ENCODE assay signal across 17 cellular contexts in the genomic region with DNA sequence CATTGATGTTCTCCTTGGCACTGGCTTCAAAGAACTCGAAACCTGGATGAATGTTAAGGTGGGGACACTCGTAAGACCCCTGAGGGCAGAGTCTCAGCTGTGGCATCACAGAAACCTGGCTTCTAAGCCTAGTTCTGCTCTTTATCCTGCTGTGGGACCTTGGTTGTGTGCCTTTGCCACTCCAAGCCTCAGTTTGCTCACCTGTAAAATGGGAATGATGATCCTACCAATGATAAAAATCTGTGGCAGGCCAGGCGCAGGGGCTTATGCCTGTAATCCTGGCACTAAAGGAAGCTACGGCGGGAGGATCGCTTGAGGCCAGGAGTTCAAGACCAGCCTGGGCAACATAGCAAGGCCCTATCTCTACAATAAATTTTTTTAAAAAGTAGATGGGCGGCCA. TPM values are rescaled to one million over a fixed set of nuclear protein-coding genes. Genes with fewer than 3 reads are reported as not detected.
A peak's percentile ranks its signal among the peaks of the same experiment; 100 is the strongest.
DNase-seq lines count a peak whose midpoint lies in the region; ATAC-seq and TF ChIP-seq lines count a peak whose summit lies in the region.
"Had no signal": no experiment of that assay in that cellular context is flagged by ENCODE, and none has a peak within 500 bp of the region (broad histone marks: within the 10 kb centered on the region; RNA-seq: fewer than 3 reads in every experiment).

No MANE protein-coding gene starts in this region.

- no peak overlapping the region for H4K8ac ChIP-seq in H9 (replicated peaks; ENCODE audit: insufficient read length, low read depth, low read length)

- H3K36me3 ChIP-seq in HEK293 (ENCODE audit: control insufficient read depth in 2 of 2, insufficient read depth in 1 of 2, low read length in 2 of 2) (peaks cover 0 to 6% of the 10 kb centered on the region in 2 experiments; a peak in 2 of 3 replicates), esophagus muscularis mucosa (peaks cover 4 to 58% (median 52%) of the 10 kb centered on the region in 4 donors), vagina (peaks cover 0 to 40% of the 10 kb centered on the region in 2 donors), body of pancreas (replicated peaks in 1 of 2; ENCODE audit: insufficient read depth in 1 of 2, low read depth in 2 of 2) (peaks cover 0 to 24% of the 10 kb centered on the region in 2 donors)
- H3K36me3 ChIP-seq: HAP-1, SJCRH30 had no signal

- H3K4me3 Mint-ChIP-seq in activated naive CD8-positive, alpha-beta T cell treated with anti-CD3 and anti-CD28 coated beads, Interleukin-2, amount 10 ng/mL, durations not matched to agents 7 days and 5 days = no peak overlapping the region
- no peak overlapping the region for H3K4me3 Mint-ChIP-seq in activated naive CD8-positive, alpha-beta T cell treated with anti-CD3 and anti-CD28 coated beads for 36 hours
- no peak overlapping the region for H3K4me3 Mint-ChIP-seq in H9
- H3K4me3 Mint-ChIP-seq: CD8-positive, alpha-beta memory T cell had no signal

- no peak overlapping the region for H2BK120ac ChIP-seq in H9 (ENCODE audit: low read depth, low read length, poor library complexity, severe bottlenecking)

- H3K9me3 Mint-ChIP-seq in activated naive CD8-positive, alpha-beta T cell treated with anti-CD3 and anti-CD28 coated beads, Interleukin-2, amount 10 ng/mL, durations not matched to agents 7 days and 5 days = no peaks in the 10 kb centered on the region
- H3K9me3 Mint-ChIP-seq in activated naive CD8-positive, alpha-beta T cell treated with anti-CD3 and anti-CD28 coated beads for 36 hours = no peaks in the 10 kb centered on the region
- H3K9me3 Mint-ChIP-seq in H9 = no peaks in the 10 kb centered on the region
- H3K9me3 Mint-ChIP-seq: CD8-positive, alpha-beta memory T cell had no signal

- H2BK20ac ChIP-seq in H9 (ENCODE audit: low read depth, low read length, poor library complexity, severe bottlenecking) = no peak overlapping the region

- H3K79me1 ChIP-seq in H9 (ENCODE audit: insufficient read depth, low read depth, low read length, poor library complexity, severe bottlenecking) = no peaks in the 10 kb centered on the region

- no peak overlapping the region for H3K23ac ChIP-seq in H9 (ENCODE audit: insufficient read length, low read depth, low read length)

- intact Hi-C loops in esophagus muscularis mucosa (cut with DNase I) (no loop called here), vagina (cut with DNase I) (no loop called here), body of pancreas (cut with DNase I) (no loop called here)

- H4K5ac ChIP-seq in H9 (ENCODE audit: insufficient read length, low read depth, low read length) = no peak overlapping the region

- H3K9ac ChIP-seq in H9 (ENCODE audit: extremely low read depth, insufficient read length, low read length) = no peak overlapping the region

- no peak overlapping the region for H2BK12ac ChIP-seq in H9 (ENCODE audit: insufficient read length, low read depth, low read length)

- no peaks in the 10 kb centered on the region for H3K27me3 Mint-ChIP-seq in activated naive CD8-positive, alpha-beta T cell treated with anti-CD3 and anti-CD28 coated beads, Interleukin-2, amount 10 ng/mL, durations not matched to agents 7 days and 5 days
- H3K27me3 Mint-ChIP-seq in activated naive CD8-positive, alpha-beta T cell treated with anti-CD3 and anti-CD28 coated beads for 36 hours = peaks cover 17% of the 10 kb centered on the region
- peaks cover 2% of the 10 kb centered on the region; the same call in 1 of the 2 replicates for H3K27me3 Mint-ChIP-seq in H9 (ENCODE audit: low read depth)

- no peaks in the 10 kb centered on the region for H4K20me1 ChIP-seq in H9 (ENCODE audit: control insufficient read depth, insufficient read depth, insufficient read length)

- H2BK15ac ChIP-seq in H9 (ENCODE audit: low read depth, low read length) = no peak overlapping the region

- H3K23me2 ChIP-seq in H9 (ENCODE audit: insufficient read length, low read depth, low read length, poor library complexity, severe bottlenecking) = no peaks in the 10 kb centered on the region

- H3K14ac ChIP-seq in H9 (ENCODE audit: insufficient read depth, low read length) = no peak overlapping the region

- no peak for TF ChIP-seq EP300 in esophagus muscularis mucosa (IDR thresholded peaks at IDR 0.05)

- peaks cover 20% of the 10 kb centered on the region for H3K4me1 ChIP-seq in HEK293 (ENCODE audit: control insufficient read depth, insufficient read depth, low read length)
- peaks cover 18 to 40% (median 36%) of the 10 kb centered on the region in 4 donors for H3K4me1 ChIP-seq in esophagus muscularis mucosa
- peaks cover 26% of the 10 kb centered on the region for H3K4me1 ChIP-seq in vagina
- H3K4me1 ChIP-seq in H9 (ENCODE audit: insufficient read depth, low read length) = no peaks in the 10 kb centered on the region
- peaks cover 28% of the 10 kb centered on the region for H3K4me1 ChIP-seq in body of pancreas

- H3K4me1 Mint-ChIP-seq in activated naive CD8-positive, alpha-beta T cell treated with anti-CD3 and anti-CD28 coated beads, Interleukin-2, amount 10 ng/mL, durations not matched to agents 7 days and 5 days = peaks cover 30% of the 10 kb centered on the region
- H3K4me1 Mint-ChIP-seq in activated naive CD8-positive, alpha-beta T cell treated with anti-CD3 and anti-CD28 coated beads for 36 hours = peaks cover 19% of the 10 kb centered on the region
- H3K4me1 Mint-ChIP-seq in H9 = peaks cover 6 to 11% of the 10 kb centered on the region in 2 experiments

- H3K27me3 ChIP-seq in esophagus muscularis mucosa (no peaks in the 10 kb centered on the region), vagina (no peaks in the 10 kb centered on the region), H9 (ENCODE audit: insufficient read depth, low read length) (no peaks in the 10 kb centered on the region), body of pancreas (no peaks in the 10 kb centered on the region)
- H3K27me3 ChIP-seq: SJCRH30 had no signal

- H3K56ac ChIP-seq in H9 (ENCODE audit: insufficient read length, low read depth, low read length) = no peak overlapping the region

- peaks cover 9% of the 10 kb centered on the region for H3K36me3 Mint-ChIP-seq in activated naive CD8-positive, alpha-beta T cell treated with anti-CD3 and anti-CD28 coated beads, Interleukin-2, amount 10 ng/mL, durations not matched to agents 7 days and 5 days
- H3K36me3 Mint-ChIP-seq in activated naive CD8-positive, alpha-beta T cell treated with anti-CD3 and anti-CD28 coated beads for 36 hours = no peaks in the 10 kb centered on the region
- peaks cover 0 to 15% (median 13%) of the 10 kb centered on the region in 3 experiments; a peak in 4 of 7 replicates for H3K36me3 Mint-ChIP-seq in H9 (ENCODE audit: insufficient read depth in 1 of 3, low read depth in 3 of 3)

- ATAC-seq in activated naive CD8-positive, alpha-beta T cell treated with anti-CD3 and anti-CD28 coated beads, Interleukin-2, amount 10 ng/mL, durations not matched to agents 7 days and 5 days (ENCODE audit: low read depth) = no peak
- no peak for ATAC-seq in body of pancreas

- H3K27ac ChIP-seq in HEK293 (ENCODE audit: extremely low read depth, low read depth, low read length) = no peak overlapping the region
- H3K27ac ChIP-seq in esophagus muscularis mucosa (replicated peaks in 1 of 4) = peak overlapping the region; percentile 78 to 81 (median 81)
- H3K27ac ChIP-seq in vagina = peak overlapping the region; percentile 84
- H3K27ac ChIP-seq in H9 (ENCODE audit: insufficient read length, low read depth, low read length) = no peak overlapping the region
- H3K27ac ChIP-seq in body of pancreas = no peak overlapping the region
- H3K27ac ChIP-seq: SJCRH30 had no signal

- peak overlapping the region; percentile 61 for H3K27ac Mint-ChIP-seq in activated naive CD8-positive, alpha-beta T cell treated with anti-CD3 and anti-CD28 coated beads, Interleukin-2, amount 10 ng/mL, durations not matched to agents 7 days and 5 days
- no peak overlapping the region for H3K27ac Mint-ChIP-seq in activated naive CD8-positive, alpha-beta T cell treated with anti-CD3 and anti-CD28 coated beads for 36 hours
- no peak overlapping the region for H3K27ac Mint-ChIP-seq in H9

- H3K4me2 ChIP-seq in H9 (ENCODE audit: insufficient read depth, insufficient read length, low read length) = no peak overlapping the region

- no peak overlapping the region for H2BK5ac ChIP-seq in H9 (ENCODE audit: insufficient read length, low read length)

- no peak overlapping the region for H2AFZ ChIP-seq in H9 (ENCODE audit: low read length)

- CTCF ChIA-PET in HEK293 (lab: Yijun Ruan, JAX) = interaction anchor here (0.9 to 1.9 kb wide), 2 partner anchors 12 to 32 kb away, joined by 3 to 4 read pairs; no protein-coding TSS in a partner anchor

- no peak overlapping the region for H3T11ph ChIP-seq in H9 (ENCODE audit: low read length)

- H2AK5ac ChIP-seq in H9 (ENCODE audit: insufficient read length, low read length) = no peak overlapping the region

- no peaks in the 10 kb centered on the region for H3K79me2 ChIP-seq in H9 (ENCODE audit: insufficient read depth, low read length)

- TF ChIP-seq CTCF in HEK293 (tag by site-specific recombination; IDR thresholded peaks at IDR 0.05) (no peak), esophagus muscularis mucosa (IDR thresholded peaks at IDR 0.05) (no peak), vagina (IDR thresholded peaks at IDR 0.05) (no peak), H9 (conservative IDR thresholded peaks at IDR 0.05) (no peak), body of pancreas (IDR thresholded peaks at IDR 0.05) (no peak)

- no peak overlapping the region for H3K4me3 ChIP-seq in HEK293 (ENCODE audit: low read depth, low read length)
- no peak overlapping the region for H3K4me3 ChIP-seq in esophagus muscularis mucosa
- H3K4me3 ChIP-seq in vagina = no peak overlapping the region
- H3K4me3 ChIP-seq in body of pancreas = no peak overlapping the region
- H3K4me3 ChIP-seq: HAP-1, SJCRH30 had no signal

- no peak for DNase-seq in activated naive CD8-positive, alpha-beta T cell treated with anti-CD3 and anti-CD28 coated beads, Interleukin-2, amount 10 ng/mL, durations not matched to agents 7 days and 5 days
- DNase-seq in activated naive CD8-positive, alpha-beta T cell treated with anti-CD3 and anti-CD28 coated beads for 36 hours = no peak
- DNase-seq in esophagus muscularis mucosa (ENCODE audit: extremely low spot score) (no peak), vagina (ENCODE audit: extremely low spot score in 2 of 2) (no peak), H9 (no peak), body of pancreas (no peak)
- DNase-seq: AML-193; CD8-positive, alpha-beta memory T cell; NCI-H1048; NCI-H226; NCI-H526 treated with DMSO at 0.1 percent for 48 hours; RPMI8226; SJCRH30 had no signal

- H3K4ac ChIP-seq in H9 (ENCODE audit: low read depth, low read length) = no peak overlapping the region

- H3K18ac ChIP-seq in H9 (ENCODE audit: insufficient read length, low read depth, low read length) = no peak overlapping the region

- no peak for TF ChIP-seq POLR2A in esophagus muscularis mucosa (IDR thresholded peaks at IDR 0.05; ENCODE audit: low read depth)
- TF ChIP-seq POLR2A in vagina (IDR thresholded peaks at IDR 0.05) = no peak
- no peak for TF ChIP-seq POLR2A in body of pancreas (IDR thresholded peaks at IDR 0.05)

- POLR2A ChIA-PET in activated naive CD8-positive, alpha-beta T cell treated with anti-CD3 and anti-CD28 coated beads, Interleukin-2, amount 10 ng/mL, durations not matched to agents 7 days and 5 days (lab: Charles Lee) = interaction anchor here (1.3 to 4.1 kb wide), 3 partner anchors 11 to 49 kb away, joined by 3 to 34 read pairs (median 13); partner anchors contain the start of genes CCDC159, SWSAP1 and TMEM205
- POLR2A ChIA-PET in HEK293 (lab: Yijun Ruan, JAX) = interaction anchor here (2.2 to 4.1 kb wide), 2 partner anchors 14 to 49 kb away, joined by 9 to 14 read pairs; partner anchors contain the start of genes RAB3D and SWSAP1

- H4K91ac ChIP-seq in H9 (ENCODE audit: insufficient read length, low read depth, low read length) = no peak overlapping the region

- WGBS in esophagus muscularis mucosa = 95% methylated on average over 7 of the region's 7 CpGs
- WGBS in H9 (ENCODE audit: extremely low coverage, insufficient read length, low lambda C conversion rate) = no CpG with 5 or more reads among the region's 7 CpGs
- 92 to 97% methylated on average over 7 of the region's 7 CpGs for WGBS in body of pancreas, 2 donors

- H3K9me3 ChIP-seq in HEK293 (ENCODE audit: control insufficient read depth, insufficient read depth, low read depth, low read length) (no peaks in the 10 kb centered on the region), esophagus muscularis mucosa (no peaks in the 10 kb centered on the region), vagina (no peaks in the 10 kb centered on the region), H9 (ENCODE audit: control insufficient read depth, low read depth, low read length) (no peaks in the 10 kb centered on the region), body of pancreas (no peaks in the 10 kb centered on the region)
- H3K9me3 ChIP-seq: HAP-1, SJCRH30 had no signal

RNA-seq across cellular contexts. Expression of gene RAB3D, which starts 13.9 kb away (rescaled TPM):
- 10 to 100 TPM; 10.1 to 11.8 TPM for total RNA-seq in activated naive CD8-positive, alpha-beta T cell treated with anti-CD3 and anti-CD28 coated beads, Interleukin-2, amount 10 ng/mL, durations not matched to agents 7 days and 5 days
- 1 to 10 TPM; 3.2 to 4.2 TPM for total RNA-seq in activated naive CD8-positive, alpha-beta T cell treated with anti-CD3 and anti-CD28 coated beads for 36 hours
- 10 to 100 TPM; 15.1 to 40.3 (median 27.9) TPM for total RNA-seq in esophagus muscularis mucosa
- total RNA-seq in vagina = 33.9 TPM
- 29.4 and 32.8 TPM in 2 replicates for total RNA-seq in H9 (2021)
- 10 to 100 TPM; 47.1 to 51.6 TPM for total RNA-seq in body of pancreas

RNA-seq across cellular contexts. Expression of gene TMEM205, which starts 20.5 kb away (rescaled TPM):
- total RNA-seq in activated naive CD8-positive, alpha-beta T cell treated with anti-CD3 and anti-CD28 coated beads, Interleukin-2, amount 10 ng/mL, durations not matched to agents 7 days and 5 days = 10 to 100 TPM; 29.4 to 35.2 TPM
- 10 to 100 TPM; 20.1 to 22.5 TPM for total RNA-seq in activated naive CD8-positive, alpha-beta T cell treated with anti-CD3 and anti-CD28 coated beads for 36 hours
- total RNA-seq in esophagus muscularis mucosa (100 to 1,000 TPM; 197 to 241 (median 206) TPM), vagina (173 TPM), H9 (2021) (69.7 and 73.1 TPM in 2 replicates), body of pancreas (100 to 1,000 TPM; 176 to 197 TPM)

RNA-seq across cellular contexts. Expression of gene CCDC159, which starts 20.8 kb away (rescaled TPM):
- total RNA-seq in activated naive CD8-positive, alpha-beta T cell treated with anti-CD3 and anti-CD28 coated beads, Interleukin-2, amount 10 ng/mL, durations not matched to agents 7 days and 5 days = 10 to 100 TPM; 36.2 to 40.7 TPM
- 1 to 10 TPM; 6.9 to 8.3 TPM for total RNA-seq in activated naive CD8-positive, alpha-beta T cell treated with anti-CD3 and anti-CD28 coated beads for 36 hours
- total RNA-seq in esophagus muscularis mucosa (10 to 100 TPM in 3 of 4 donors, 1 to 10 TPM in 1; 8.3 to 17.6 (median 13.8) TPM), vagina (24.1 TPM), H9 (2021) (5.7 and 5.8 TPM in 2 replicates), body of pancreas (10 to 100 TPM; 26.5 to 32.6 TPM)
- total RNA-seq: SJCRH30 had no signal

RNA-seq across cellular contexts. Expression of gene TSPAN16, which starts 29.6 kb away (rescaled TPM):
- total RNA-seq in activated naive CD8-positive, alpha-beta T cell treated with anti-CD3 and anti-CD28 coated beads, Interleukin-2, amount 10 ng/mL, durations not matched to agents 7 days and 5 days = not detected
- total RNA-seq in activated naive CD8-positive, alpha-beta T cell treated with anti-CD3 and anti-CD28 coated beads for 36 hours = not detected
- total RNA-seq in esophagus muscularis mucosa (not detected), vagina (not detected), H9 (2021) (not detected in 2 replicates), body of pancreas (not detected)
- total RNA-seq: CD8-positive, alpha-beta memory T cell; HT-29; OCI-LY7; SJCRH30 had no signal

RNA-seq across cellular contexts. Expression of gene PLPPR2, which starts 29.7 kb away (rescaled TPM):
- 1 to 10 TPM; 5.5 to 6.3 TPM for total RNA-seq in activated naive CD8-positive, alpha-beta T cell treated with anti-CD3 and anti-CD28 coated beads, Interleukin-2, amount 10 ng/mL, durations not matched to agents 7 days and 5 days
- total RNA-seq in activated naive CD8-positive, alpha-beta T cell treated with anti-CD3 and anti-CD28 coated beads for 36 hours = 1 to 10 TPM in 1 of 2 experiments, under 1 TPM in 1; 0.70 to 1.2 TPM
- total RNA-seq in esophagus muscularis mucosa (10 to 100 TPM; 32.0 to 49.8 (median 37.5) TPM), vagina (16.5 TPM), H9 (2021) (6.1 and 8.0 TPM in 2 replicates), body of pancreas (10 to 100 TPM in 1 of 2 donors, 1 to 10 TPM in 1; 9.9 to 30.3 TPM)

Comparison
In these comparisons a context has a peak if more than half of its experiments do, and no peak if none do; other contexts are left out.
1. H3K27ac ChIP-seq: peak in esophagus muscularis mucosa (4 of 4) and vagina (single experiment); none in HEK293 (single experiment), H9 (single experiment) and body of pancreas (0 of 4).